Comparison of ENCODE assay signal across 9 cellular contexts in genomic region chr4:140152015-140152703, GRCh38. TPM values are rescaled to one million over a fixed set of nuclear protein-coding genes. Genes with fewer than 3 reads are reported as not detected.
A peak's percentile ranks its signal among the peaks of the same experiment; 100 is the strongest.
DNase-seq lines count a peak whose midpoint lies in the region; ATAC-seq, FAIRE-seq and TF ChIP-seq lines count a peak whose summit lies in the region.
"Had no signal": no experiment of that assay in that cellular context is flagged by ENCODE, and none has a peak within 500 bp of the region (broad histone marks: within the 10 kb centered on the region; RNA-seq: fewer than 3 reads in every experiment).

No MANE protein-coding gene starts in this region.

- no peak for TF ChIP-seq CTCF in WI38 (IDR thresholded peaks at IDR 0.05; ENCODE audit: low read depth, low read length)
- TF ChIP-seq CTCF in keratinocyte (optimal IDR thresholded peaks at IDR 0.05 in 1 of 3, IDR thresholded peaks at IDR 0.05 in 1 of 3, conservative IDR thresholded peaks at IDR 0.05 in 1 of 3; ENCODE audit: extremely low read depth in 1 of 3, insufficient read depth in 2 of 3, low read length in 3 of 3), result peak in 1 of 3 experiments; percentile 13

- H3K36me3 ChIP-seq in keratinocyte (ENCODE audit: control insufficient read depth in 2 of 2, extremely low read depth in 1 of 2, insufficient read depth in 2 of 2, low read length in 2 of 2), result no peaks in the 10 kb centered on the region

- no peaks in the 10 kb centered on the region for H3K9me3 ChIP-seq in keratinocyte (ENCODE audit: control insufficient read depth, low read depth, low read length)

- H3K4me3 ChIP-seq in WI38 (ENCODE audit: low read depth, low read length), result peak overlapping the region; percentile 87
- H3K4me3 ChIP-seq in keratinocyte (ENCODE audit: control insufficient read depth in 2 of 3, extremely low read depth in 1 of 3, insufficient read depth in 2 of 3, low read depth in 1 of 3, low read length in 3 of 3), result peak overlapping the region; percentile 81 to 96 (median 93)

- no peak for ATAC-seq in GM21526 (IDR thresholded peaks at IDR 0.05; ENCODE audit: low FRiP score, unreplicated experiment)
- ATAC-seq in HG02870 (IDR thresholded peaks at IDR 0.05; ENCODE audit: unreplicated experiment), result no peak

- peak overlapping the region; percentile 78 for H3K9ac ChIP-seq in keratinocyte (ENCODE audit: control insufficient read depth, extremely low read depth, insufficient read depth, low read length)

- DNase-seq in Daoy (ENCODE audit: low read depth) (peak; percentile 67), NCI-H1694 treated with DMSO at 0.1 percent for 48 hours (lab: John Stamatoyannopoulos, UW) (peak; percentile 58), T47D (ENCODE audit: low read depth in 1 of 2, low spot score in 1 of 2) (peak; percentile 47 to 79), keratinocyte (ENCODE audit: low read depth, low spot score) (no peak)
- DNase-seq in stimulated activated CD4-positive, alpha-beta T cell treated with anti-CD3 and anti-CD28 coated beads, Interleukin-12 subunit alpha, Interleukin-12 subunit beta, amount 100 ng/mL, for 48 hours (ENCODE audit: low read depth in 2 of 3, low spot score in 1 of 3), result peak; percentile 41 to 45 (median 42)

- dilution Hi-C loops in keratinocyte (cut with MboI; ENCODE audit: extremely low pct_ligation_motif_present, low sequenced_read_pairs), result no loop called here

- no peak overlapping the region for H3K27ac ChIP-seq in keratinocyte (ENCODE audit: control insufficient read depth, insufficient read depth, low read length)

- H3K4me2 ChIP-seq in keratinocyte (ENCODE audit: control insufficient read depth, extremely low read depth, insufficient read depth, low read depth, low read length), result peak overlapping the region; percentile 99

- no peaks in the 10 kb centered on the region for H4K20me1 ChIP-seq in keratinocyte (ENCODE audit: control insufficient read depth, extremely low read depth, insufficient read depth, low read length)

- no peaks in the 10 kb centered on the region for H3K9me1 ChIP-seq in keratinocyte (ENCODE audit: control insufficient read depth, extremely low read depth, insufficient read depth, low read length)

- H3K27me3 ChIP-seq in keratinocyte (ENCODE audit: control insufficient read depth, extremely low read depth, insufficient read depth, low read length), result peaks cover 5% of the 10 kb centered on the region

- H3K79me2 ChIP-seq in keratinocyte (ENCODE audit: control insufficient read depth, insufficient read depth, low read length), result no peaks in the 10 kb centered on the region

- FAIRE-seq in keratinocyte (lab: Jason Lieb, UNC), result no peak
- FAIRE-seq: TTC549 had no signal

- in situ Hi-C loops in T47D (cut with HindIII; ENCODE audit: low pct_unique_long_range_greater_than_20kb, low sequenced_read_pairs), result no loop called here

- H2AFZ ChIP-seq in keratinocyte (ENCODE audit: control insufficient read depth, low read length), result peak overlapping the region; percentile 94

- H3K4me1 ChIP-seq in keratinocyte (ENCODE audit: control insufficient read depth, extremely low read depth, insufficient read depth, low read length), result peaks cover 8% of the 10 kb centered on the region

RNA-seq across cellular contexts. Expression of gene MAML3, which starts 1.8 kb away (rescaled TPM):
- total RNA-seq in Daoy (2014; rRNA removed; shearing (Covaris generic)), result 2.1 and 2.7 TPM in 2 replicates
- polyA plus RNA-seq in keratinocyte, result 0.27 to 0.68 TPM (median 0.34 TPM) in 3 replicates
- polyA plus RNA-seq in keratinocyte (2011; ENCODE audit: low read depth), result 1.6 TPM
- polyA plus RNA-seq in keratinocyte (2011; cell fraction: cytosol; rRNA removed), result 0.30 and 0.39 TPM in 2 replicates
- 0.67 and 0.71 TPM in 2 replicates for polyA plus RNA-seq in keratinocyte (2011; cell fraction: nucleus; rRNA removed)
- polyA plus RNA-seq in keratinocyte (2012; ENCODE audit: low replicate concordance), result 0.26 and 1.4 TPM in 2 replicates
- 0.30 to 3.6 TPM (median 0.49 TPM) in 3 replicates for polyA minus RNA-seq in keratinocyte
- polyA minus RNA-seq in keratinocyte (2011; cell fraction: cytosol; rRNA and poly(A)+ RNA removed), result not detected
- polyA minus RNA-seq in keratinocyte (2011; cell fraction: nucleus; rRNA and poly(A)+ RNA removed), result 1.1 and 1.6 TPM in 2 replicates
